12 cellular contexts compared by ENCODE assay signal in genomic region chr14:24138396-24139271, GRCh38. TPM values are rescaled to one million over a fixed set of nuclear protein-coding genes. Genes with fewer than 3 reads are reported as not detected.
DNase-seq lines count a peak whose midpoint lies in the region; ATAC-seq and TF ChIP-seq lines count a peak whose summit lies in the region.
"Had no signal": no experiment of that assay in that cellular context is flagged by ENCODE, and none has a peak within 500 bp of the region (broad histone marks: within the 10 kb centered on the region; RNA-seq: fewer than 3 reads in every experiment).

No MANE protein-coding gene starts in this region.

- no peaks in the 10 kb centered on the region for H3K9me3 Mint-ChIP-seq in activated CD4-positive, alpha-beta T cell treated with anti-CD3 and anti-CD28 coated beads for 36 hours (ENCODE audit: low read depth)
- H3K9me3 Mint-ChIP-seq in central memory CD8-positive, alpha-beta T cell = no peaks in the 10 kb centered on the region
- no peaks in the 10 kb centered on the region for H3K9me3 Mint-ChIP-seq in chondrocyte (ENCODE audit: low read depth)

- no peak overlapping the region for H3K4me3 ChIP-seq in OCI-LY1 (ENCODE audit: low read depth, low read length, poor library complexity, severe bottlenecking)
- no peak overlapping the region for H3K4me3 ChIP-seq in skeletal muscle tissue (ENCODE audit: low read length in 3 of 3)

- no peaks in the 10 kb centered on the region for H3K27me3 ChIP-seq in OCI-LY1 (ENCODE audit: insufficient read depth, low read length)
- no peaks in the 10 kb centered on the region for H3K27me3 ChIP-seq in skeletal muscle tissue (ENCODE audit: control insufficient read depth in 3 of 3, insufficient read depth in 3 of 3, low read length in 3 of 3)

- H3K27ac Mint-ChIP-seq in activated CD4-positive, alpha-beta T cell treated with anti-CD3 and anti-CD28 coated beads for 36 hours = peak overlapping the region; percentile 78
- H3K27ac Mint-ChIP-seq in central memory CD8-positive, alpha-beta T cell (ENCODE audit: low read depth) = peak overlapping the region; percentile 24
- H3K27ac Mint-ChIP-seq in chondrocyte (ENCODE audit: unreplicated experiment) = no peak overlapping the region

- H3K9me3 ChIP-seq in OCI-LY1 (ENCODE audit: low read length) = no peaks in the 10 kb centered on the region
- H3K9me3 ChIP-seq in skeletal muscle tissue (ENCODE audit: control insufficient read depth in 3 of 3, low read length in 3 of 3) = no peaks in the 10 kb centered on the region

- H3K4me3 Mint-ChIP-seq in activated CD4-positive, alpha-beta T cell treated with anti-CD3 and anti-CD28 coated beads for 36 hours = peak overlapping the region; percentile 88
- peak overlapping the region; percentile 73 for H3K4me3 Mint-ChIP-seq in central memory CD8-positive, alpha-beta T cell
- H3K4me3 Mint-ChIP-seq in chondrocyte (ENCODE audit: unreplicated experiment) = no peak overlapping the region

- TF ChIP-seq CTCF in OCI-LY1 (IDR thresholded peaks at IDR 0.05; ENCODE audit: low read length) (no peak), chondrocyte (IDR thresholded peaks at IDR 0.05) (no peak)

- CTCF ChIA-PET in activated CD4-positive, alpha-beta T cell treated with anti-CD3 and anti-CD28 coated beads for 36 hours (lab: Charles Lee) = interaction anchor here (0.7 to 2.5 kb wide), 5 partner anchors 8 to 36 kb away, joined by 3 to 14 read pairs (median 5); partner anchors contain the start of genes IRF9, PSME2 and RNF31

- H3K9me2 ChIP-seq in OCI-LY1 (ENCODE audit: low read depth, low read length) = no peaks in the 10 kb centered on the region

- H4K20me1 ChIP-seq in OCI-LY1 (ENCODE audit: insufficient read depth, low read length) = no peaks in the 10 kb centered on the region

- peaks cover 52% of the 10 kb centered on the region for H3K4me1 Mint-ChIP-seq in activated CD4-positive, alpha-beta T cell treated with anti-CD3 and anti-CD28 coated beads for 36 hours
- H3K4me1 Mint-ChIP-seq in central memory CD8-positive, alpha-beta T cell = peaks cover 45% of the 10 kb centered on the region
- H3K4me1 Mint-ChIP-seq in chondrocyte (ENCODE audit: low read depth) = peaks cover 51% of the 10 kb centered on the region

- H3K4me2 ChIP-seq in OCI-LY1 (ENCODE audit: low read length) = peak overlapping the region; percentile 75; the same call in 1 of the 2 replicates

- no peak for ATAC-seq in activated CD4-positive, alpha-beta T cell treated with anti-CD3 and anti-CD28 coated beads for 36 hours
- ATAC-seq in central memory CD8-positive, alpha-beta T cell (replicated peaks; ENCODE audit: extremely low read depth, poor library complexity, severe bottlenecking) = no peak

- no peak overlapping the region for H2AFZ ChIP-seq in OCI-LY1 (ENCODE audit: low read length)

- DNase-seq in activated CD4-positive, alpha-beta T cell treated with anti-CD3 and anti-CD28 coated beads for 36 hours = no peak
- DNase-seq in activated CD4-positive, alpha-beta T cell treated with anti-CD3 and anti-CD28 coated beads, Interleukin-2, amount 50 U/mL, for 4 hours = no peak
- DNase-seq in central memory CD8-positive, alpha-beta T cell (ENCODE audit: low spot score in 2 of 2) = no peak
- DNase-seq in NCI-H146 treated with DMSO at 0.1 percent for 48 hours (lab: John Stamatoyannopoulos, UW; ENCODE audit: unreplicated experiment) (no peak), chondrocyte (ENCODE audit: low spot score) (no peak), DMS79 (lab: John Stamatoyannopoulos, UW) (no peak)
- DNase-seq: ACHN; central memory CD4-positive, alpha-beta T cell; NCI-H1048 had no signal

- peaks cover 39% of the 10 kb centered on the region for H3K36me3 ChIP-seq in OCI-LY1 (ENCODE audit: insufficient read depth, low read length)
- peaks cover 23 to 30% (median 26%) of the 10 kb centered on the region in 3 donors for H3K36me3 ChIP-seq in skeletal muscle tissue (ENCODE audit: control insufficient read depth in 3 of 3, insufficient read depth in 3 of 3, low read length in 3 of 3)

- no peaks in the 10 kb centered on the region for H3K27me3 Mint-ChIP-seq in activated CD4-positive, alpha-beta T cell treated with anti-CD3 and anti-CD28 coated beads for 36 hours
- H3K27me3 Mint-ChIP-seq in central memory CD8-positive, alpha-beta T cell = no peaks in the 10 kb centered on the region
- no peaks in the 10 kb centered on the region for H3K27me3 Mint-ChIP-seq in chondrocyte (ENCODE audit: low read depth)

- no peak overlapping the region for H3K9ac ChIP-seq in OCI-LY1 (ENCODE audit: low read length)
- peak overlapping the region in 2 of 3 donors; percentile 14 to 45 for H3K9ac ChIP-seq in skeletal muscle tissue (ENCODE audit: low read depth in 1 of 3, low read length in 3 of 3)

- POLR2A ChIA-PET in activated CD4-positive, alpha-beta T cell treated with anti-CD3 and anti-CD28 coated beads for 36 hours (lab: Charles Lee) = interaction anchor here (0.7 to 1.1 kb wide), 2 partner anchors 8 to 46 kb away, joined by 3 read pairs; partner anchors contain the start of gene RNF31

- peaks cover 62% of the 10 kb centered on the region for H3K36me3 Mint-ChIP-seq in activated CD4-positive, alpha-beta T cell treated with anti-CD3 and anti-CD28 coated beads for 36 hours (ENCODE audit: low read depth)
- H3K36me3 Mint-ChIP-seq in central memory CD8-positive, alpha-beta T cell (ENCODE audit: insufficient read depth) = peaks cover 17% of the 10 kb centered on the region
- peaks cover 11% of the 10 kb centered on the region for H3K36me3 Mint-ChIP-seq in chondrocyte (ENCODE audit: low read depth)

- H3K4me1 ChIP-seq in OCI-LY1 (ENCODE audit: insufficient read depth, low read length, severe bottlenecking) (peaks cover 37% of the 10 kb centered on the region), skeletal muscle tissue (ENCODE audit: control insufficient read depth in 3 of 3, insufficient read depth in 3 of 3, low read length in 3 of 3) (peaks cover 45 to 70% (median 54%) of the 10 kb centered on the region in 3 donors)

- H3F3A ChIP-seq in OCI-LY1 (ENCODE audit: insufficient read depth, low read length) = no peaks in the 10 kb centered on the region

- intact Hi-C loops in activated CD4-positive, alpha-beta T cell treated with anti-CD3 and anti-CD28 coated beads for 36 hours (cut with DNase I, micrococcal nuclease) = loop anchor here in 1 of 2 experiments (5.0 kb wide), 1 partner anchor 294 kb away; no protein-coding TSS in a partner anchor

- H3K27ac ChIP-seq in OCI-LY1 (ENCODE audit: low read depth, low read length, poor library complexity, severe bottlenecking) (no peak overlapping the region), skeletal muscle tissue (ENCODE audit: low read depth, low read length) (peak overlapping the region; percentile 1)

- peaks cover 14% of the 10 kb centered on the region for H3K79me2 ChIP-seq in OCI-LY1 (ENCODE audit: insufficient read depth, low read length)

RNA-seq across cellular contexts. Expression of gene PSME1, which starts 2.6 kb away (rescaled TPM):
- total RNA-seq in activated CD4-positive, alpha-beta T cell treated with anti-CD3 and anti-CD28 coated beads for 36 hours = 100 to 1,000 TPM; 414 to 418 TPM
- total RNA-seq in skeletal muscle tissue = 89.8 TPM
- total RNA-seq in chondrocyte = 59.2 to 76.1 TPM (median 64.9 TPM) in 3 replicates

RNA-seq across cellular contexts. Expression of gene EMC9, which starts 2.8 kb away (rescaled TPM):
- 10 to 100 TPM; 36.9 to 46.7 TPM for total RNA-seq in activated CD4-positive, alpha-beta T cell treated with anti-CD3 and anti-CD28 coated beads for 36 hours
- total RNA-seq in skeletal muscle tissue (12.0 TPM), chondrocyte (14.0 to 15.3 TPM (median 14.8 TPM) in 3 replicates)

RNA-seq across cellular contexts. Expression of gene PSME2, which starts 7.8 kb away (rescaled TPM):
- total RNA-seq in activated CD4-positive, alpha-beta T cell treated with anti-CD3 and anti-CD28 coated beads for 36 hours = 100 to 1,000 TPM; 445 to 459 TPM
- 58.5 TPM for total RNA-seq in skeletal muscle tissue
- total RNA-seq in chondrocyte = 53.6 to 78.7 TPM (median 59.7 TPM) in 3 replicates

RNA-seq across cellular contexts. Expression of gene FITM1, which starts 8.2 kb away (rescaled TPM):
- total RNA-seq in activated CD4-positive, alpha-beta T cell treated with anti-CD3 and anti-CD28 coated beads for 36 hours = under 1 TPM in 1 of 2 experiments, not detected in 1; 0.53 TPM
- total RNA-seq in skeletal muscle tissue (172 TPM), chondrocyte (0.27 TPM in 1 of 3 replicates, not detected in the others)
- total RNA-seq: fibroblast of lung had no signal

RNA-seq across cellular contexts. Expression of gene RNF31, which starts 8.7 kb away (rescaled TPM):
- 10 to 100 TPM; 73.7 to 98.4 TPM for total RNA-seq in activated CD4-positive, alpha-beta T cell treated with anti-CD3 and anti-CD28 coated beads for 36 hours
- total RNA-seq in skeletal muscle tissue (33.4 TPM), chondrocyte (38.8 to 50.6 TPM (median 45.8 TPM) in 3 replicates)
